ENCODE assay signal across 8 cellular contexts in genomic region chr5:135332519-135333150, GRCh38.
DNase-seq lines count a peak whose midpoint lies in the region; ATAC-seq, FAIRE-seq and TF ChIP-seq lines count a peak whose summit lies in the region.

No MANE protein-coding gene starts in this region.

- H3K27ac Mint-ChIP-seq in activated CD8-positive, alpha-beta T cell treated with anti-CD3 and anti-CD28 coated beads for 36 hours, result no peak overlapping the region
- no peak overlapping the region for H3K27ac Mint-ChIP-seq in activated CD8-positive, alpha-beta T cell treated with anti-CD3 and anti-CD28 coated beads, Interleukin-2, amount 10 ng/mL, durations not matched to agents 7 days and 5 days

- H3K9me3 ChIP-seq in smooth muscle cell (replicated peaks; ENCODE audit: low read depth), result no peaks in the 10 kb centered on the region

- H3K27me3 ChIP-seq in smooth muscle cell (ENCODE audit: low read depth), result no peaks in the 10 kb centered on the region

- H3K4me3 ChIP-seq in smooth muscle cell, result no peak overlapping the region

- peaks cover 11% of the 10 kb centered on the region for H3F3A ChIP-seq in smooth muscle cell (ENCODE audit: low read depth)

- H3K4me2 ChIP-seq in smooth muscle cell, result no peak overlapping the region

- H3K9me3 Mint-ChIP-seq in activated CD8-positive, alpha-beta T cell treated with anti-CD3 and anti-CD28 coated beads for 36 hours, result no peaks in the 10 kb centered on the region
- no peaks in the 10 kb centered on the region for H3K9me3 Mint-ChIP-seq in activated CD8-positive, alpha-beta T cell treated with anti-CD3 and anti-CD28 coated beads, Interleukin-2, amount 10 ng/mL, durations not matched to agents 7 days and 5 days (ENCODE audit: insufficient read depth)

- H3K4me1 Mint-ChIP-seq in activated CD8-positive, alpha-beta T cell treated with anti-CD3 and anti-CD28 coated beads for 36 hours (ENCODE audit: low read depth), result peaks cover 9% of the 10 kb centered on the region
- peaks cover 26% of the 10 kb centered on the region for H3K4me1 Mint-ChIP-seq in activated CD8-positive, alpha-beta T cell treated with anti-CD3 and anti-CD28 coated beads, Interleukin-2, amount 10 ng/mL, durations not matched to agents 7 days and 5 days (ENCODE audit: low read depth)

- no peak overlapping the region for H2AFZ ChIP-seq in smooth muscle cell (ENCODE audit: low read depth)

- peaks cover 17% of the 10 kb centered on the region for H3K36me3 Mint-ChIP-seq in activated CD8-positive, alpha-beta T cell treated with anti-CD3 and anti-CD28 coated beads for 36 hours (ENCODE audit: low read depth)
- H3K36me3 Mint-ChIP-seq in activated CD8-positive, alpha-beta T cell treated with anti-CD3 and anti-CD28 coated beads, Interleukin-2, amount 10 ng/mL, durations not matched to agents 7 days and 5 days (ENCODE audit: low read depth), result peaks cover 36% of the 10 kb centered on the region

- CTCF ChIA-PET in activated CD8-positive, alpha-beta T cell treated with anti-CD3 and anti-CD28 coated beads for 36 hours (lab: Charles Lee), result interaction anchor here (1.0 to 1.8 kb wide), 4 partner anchors 8 to 141 kb away, joined by 3 to 5 read pairs (median 4); no protein-coding TSS in a partner anchor
- CTCF ChIA-PET in activated CD8-positive, alpha-beta T cell treated with anti-CD3 and anti-CD28 coated beads, Interleukin-2, amount 10 ng/mL, durations not matched to agents 7 days and 5 days (lab: Charles Lee), result interaction anchor here (1.0 to 1.4 kb wide), 5 partner anchors 19 to 142 kb away, joined by 3 to 6 read pairs (median 4); no protein-coding TSS in a partner anchor

- H3K4me3 Mint-ChIP-seq in activated CD8-positive, alpha-beta T cell treated with anti-CD3 and anti-CD28 coated beads for 36 hours, result no peak overlapping the region
- no peak overlapping the region for H3K4me3 Mint-ChIP-seq in activated CD8-positive, alpha-beta T cell treated with anti-CD3 and anti-CD28 coated beads, Interleukin-2, amount 10 ng/mL, durations not matched to agents 7 days and 5 days

- no peak for DNase-seq in activated CD8-positive, alpha-beta T cell treated with anti-CD3 and anti-CD28 coated beads for 36 hours
- DNase-seq in activated CD8-positive, alpha-beta T cell treated with anti-CD3 and anti-CD28 coated beads, Interleukin-2, amount 10 ng/mL, durations not matched to agents 7 days and 5 days, result no peak
- DNase-seq in M059J (ENCODE audit: low read depth) (peak; percentile 75), glomerular endothelial cell (ENCODE audit: extremely low read depth, low read depth, low spot score) (peak; percentile 33), smooth muscle cell (lab: John Stamatoyannopoulos, UW; ENCODE audit: unreplicated experiment) (no peak)

- POLR2A ChIA-PET in activated CD8-positive, alpha-beta T cell treated with anti-CD3 and anti-CD28 coated beads for 36 hours (lab: Charles Lee), result interaction anchor here (0.9 kb wide), 1 partner anchor 11 kb away, joined by 3 read pairs; no protein-coding TSS in a partner anchor
- POLR2A ChIA-PET in activated CD8-positive, alpha-beta T cell treated with anti-CD3 and anti-CD28 coated beads, Interleukin-2, amount 10 ng/mL, durations not matched to agents 7 days and 5 days (lab: Charles Lee), result no interaction called here

- no peaks in the 10 kb centered on the region for H4K20me1 ChIP-seq in smooth muscle cell (ENCODE audit: low read depth)

- no peaks in the 10 kb centered on the region for H3K79me2 ChIP-seq in smooth muscle cell (ENCODE audit: low read depth)

- WGBS in smooth muscle cell (ENCODE audit: low lambda C conversion rate), result 38% methylated on average over 5 of the region's 5 CpGs

- TF ChIP-seq CTCF in activated CD8-positive, alpha-beta T cell treated with anti-CD3 and anti-CD28 coated beads for 36 hours (IDR thresholded peaks at IDR 0.05), result peak; percentile 58
- peak; percentile 63 for TF ChIP-seq CTCF in smooth muscle cell (IDR thresholded peaks at IDR 0.05; ENCODE audit: borderline replicate concordance, insufficient read depth, poor library complexity, severe bottlenecking)

- ATAC-seq in activated CD8-positive, alpha-beta T cell treated with anti-CD3 and anti-CD28 coated beads for 36 hours, result peak; percentile 32
- no peak for ATAC-seq in activated CD8-positive, alpha-beta T cell treated with anti-CD3 and anti-CD28 coated beads, Interleukin-2, amount 10 ng/mL, durations not matched to agents 7 days and 5 days
- no peak for ATAC-seq in HG03025 (IDR thresholded peaks at IDR 0.05; ENCODE audit: low FRiP score, unreplicated experiment)
- no peak for ATAC-seq in HG03280 (IDR thresholded peaks at IDR 0.05; ENCODE audit: unreplicated experiment)

- no peak overlapping the region for H3K9ac ChIP-seq in smooth muscle cell (ENCODE audit: low read depth)

- no peaks in the 10 kb centered on the region for H3K36me3 ChIP-seq in smooth muscle cell (ENCODE audit: low read depth)

- peak; percentile 86 for FAIRE-seq in TTC549 (lab: Jason Lieb, UNC)

- H3K27ac ChIP-seq in smooth muscle cell (ENCODE audit: low read depth), result no peak overlapping the region

- intact Hi-C loops in activated CD8-positive, alpha-beta T cell treated with anti-CD3 and anti-CD28 coated beads for 36 hours (cut with micrococcal nuclease), result no loop called here

- peaks cover 7% of the 10 kb centered on the region for H3K4me1 ChIP-seq in smooth muscle cell (ENCODE audit: low read depth)

- H3K27me3 Mint-ChIP-seq in activated CD8-positive, alpha-beta T cell treated with anti-CD3 and anti-CD28 coated beads for 36 hours, result no peaks in the 10 kb centered on the region
- H3K27me3 Mint-ChIP-seq in activated CD8-positive, alpha-beta T cell treated with anti-CD3 and anti-CD28 coated beads, Interleukin-2, amount 10 ng/mL, durations not matched to agents 7 days and 5 days (ENCODE audit: low read depth), result no peaks in the 10 kb centered on the region

Comparison
In these comparisons a context has a peak if more than half of its experiments do, and no peak if none do; other contexts are left out.
1. DNase-seq: peak in M059J (single experiment) and glomerular endothelial cell (single experiment); none in activated CD8-positive, alpha-beta T cell treated with anti-CD3 and anti-CD28 coated beads for 36 hours (single experiment), activated CD8-positive, alpha-beta T cell treated with anti-CD3 and anti-CD28 coated beads, Interleukin-2, amount 10 ng/mL, durations not matched to agents 7 days and 5 days (single experiment) and smooth muscle cell (single experiment).